ENCODE assay signal across 7 cellular contexts in the genomic region with DNA sequence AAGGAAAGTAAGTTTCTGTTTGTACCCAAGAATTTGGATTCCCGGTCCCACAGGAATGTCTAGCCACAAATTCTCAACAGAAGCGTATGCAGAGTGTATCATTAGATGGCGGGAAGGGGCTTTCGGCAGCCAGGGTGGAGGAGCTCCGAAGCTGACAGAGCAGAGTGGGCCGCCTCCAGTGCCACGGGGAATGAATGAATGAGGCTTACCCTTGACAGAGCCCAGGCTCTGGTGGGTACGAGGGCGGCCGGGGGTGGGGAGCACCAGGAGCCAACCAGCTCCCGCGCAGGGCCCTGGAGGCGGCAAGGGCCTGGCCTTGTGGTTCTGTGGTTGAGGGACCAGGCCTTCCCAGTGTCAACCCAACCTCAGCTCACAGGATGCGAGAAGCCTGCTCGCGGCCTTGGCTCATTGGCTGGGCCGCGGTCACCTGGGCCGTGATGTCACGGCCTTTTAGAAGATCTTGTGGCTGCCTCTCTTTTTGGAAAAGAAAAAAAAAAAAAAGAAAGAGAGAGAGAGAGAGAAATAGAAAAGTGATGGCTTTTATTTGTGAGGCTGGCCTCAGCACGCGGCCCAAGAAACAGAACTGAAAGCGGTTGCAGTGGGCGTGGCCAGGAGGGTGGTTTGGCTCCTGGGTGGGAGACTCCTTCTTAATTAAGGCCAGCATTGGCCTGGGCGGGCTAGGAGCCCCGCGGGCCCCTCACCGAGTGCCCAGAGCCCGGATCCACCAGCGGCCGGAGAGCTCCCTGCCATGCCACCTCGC. TPM values are rescaled to one million over a fixed set of nuclear protein-coding genes. Genes with fewer than 3 reads are reported as not detected.
DNase-seq lines count a peak whose midpoint lies in the region; ATAC-seq and TF ChIP-seq lines count a peak whose summit lies in the region.

No MANE protein-coding gene starts in this region.

- no peak overlapping the region for H3K4me3 ChIP-seq in colonic mucosa

- peak overlapping the region; percentile 15 for H3K27ac ChIP-seq in colonic mucosa

- TF ChIP-seq CTCF in colonic mucosa (IDR thresholded peaks at IDR 0.05) = no peak

- intact Hi-C loops in colonic mucosa (cut with DNase I) = no loop called here

- no peaks in the 10 kb centered on the region for H3K27me3 ChIP-seq in colonic mucosa

- ATAC-seq in GM19351 (IDR thresholded peaks at IDR 0.05; ENCODE audit: unreplicated experiment) (peak; percentile 84), HG03196 (IDR thresholded peaks at IDR 0.05; ENCODE audit: unreplicated experiment) (peak; percentile 75)
- ATAC-seq in activated CD4-positive, CD25-positive, alpha-beta regulatory T cell treated with anti-CD3 and anti-CD28 coated beads, Interleukin-2, amount 50 U/mL, for 24 hours = peak; percentile 86

- DNase-seq in colonic mucosa (peak; percentile 48), SKM-1 treated with dmso at 0.1 percent for 144 hours (lab: John Stamatoyannopoulos, UW; ENCODE audit: unreplicated experiment) (no peak), NCI-H1048 (lab: John Stamatoyannopoulos, UW) (no peak)
- DNase-seq in stimulated activated CD4-positive, alpha-beta T cell treated with anti-CD3 and anti-CD28 coated beads, TNF-alpha, amount 100 ng/mL, for 1 hour (ENCODE audit: low read depth in 3 of 3, low spot score in 1 of 3) = peak; percentile 57 to 65 (median 62)

- H3K9ac ChIP-seq in colonic mucosa (ENCODE audit: low read depth in 2 of 2, low read length in 2 of 2) = peak overlapping the region in 1 of 2 donors; percentile 41

- no peaks in the 10 kb centered on the region for H3K4me1 ChIP-seq in colonic mucosa

- no peaks in the 10 kb centered on the region for H3K9me3 ChIP-seq in colonic mucosa

- H3K36me3 ChIP-seq in colonic mucosa = no peaks in the 10 kb centered on the region

RNA-seq across cellular contexts. Expression of gene RUNX3, which starts 34.9 kb away (rescaled TPM):
- 1 to 10 TPM; 1.6 to 3.2 TPM for total RNA-seq in colonic mucosa

Comparison
In these comparisons a context has a peak if more than half of its experiments do, and no peak if none do; other contexts are left out.
1. DNase-seq: peak in colonic mucosa (single experiment) and stimulated activated CD4-positive, alpha-beta T cell treated with anti-CD3 and anti-CD28 coated beads, TNF-alpha, amount 100 ng/mL, for 1 hour (3 of 3); none in SKM-1 treated with dmso at 0.1 percent for 144 hours (single experiment) and NCI-H1048 (single experiment).
2. Peak in every context shown above with its lines, with median percentiles within 50 percentile points of each other: ATAC-seq.